In genomic region chr5:150142800-150143724, GRCh38 we compare ENCODE assay signal across 8 cellular contexts. TPM values are rescaled to one million over a fixed set of nuclear protein-coding genes. Genes with fewer than 3 reads are reported as not detected.
DNase-seq lines count a peak whose midpoint lies in the region; ATAC-seq and TF ChIP-seq lines count a peak whose summit lies in the region.

No MANE protein-coding gene starts in this region.

- no peaks in the 10 kb centered on the region for H3K9me3 ChIP-seq in CD4-positive, alpha-beta memory T cell (ENCODE audit: control insufficient read depth in 1 of 2, low read length in 2 of 2)

- H3K36me3 ChIP-seq in CD4-positive, alpha-beta memory T cell (ENCODE audit: insufficient read depth, low read length), result no peaks in the 10 kb centered on the region

- DNase-seq in Daoy (ENCODE audit: low read depth) (peak; percentile 95), SIG-M5 treated with dmso at 0.1 percent for 504 hours (lab: John Stamatoyannopoulos, UW; ENCODE audit: unreplicated experiment) (peak; percentile 86), fibroblast of the aortic adventitia (ENCODE audit: low read depth) (peak; percentile 96), posterior cingulate gyrus (peak in 7 of 10 donors; percentile 34 to 91 (median 57)), NCI-H2107 treated with DMSO at 0.1 percent for 48 hours (lab: John Stamatoyannopoulos, UW; ENCODE audit: unreplicated experiment) (no peak)
- DNase-seq in CD4-positive, alpha-beta memory T cell, result no peak

- CTCF ChIA-PET in CD4-positive, alpha-beta memory T cell (lab: Charles Lee; ENCODE audit: partially characterized antibody), result no interaction called here

- H3K36me3 Mint-ChIP-seq in CD4-positive, alpha-beta memory T cell, result no peaks in the 10 kb centered on the region

- H3K9me3 Mint-ChIP-seq in CD4-positive, alpha-beta memory T cell, result no peaks in the 10 kb centered on the region

- H3K4me1 ChIP-seq in CD4-positive, alpha-beta memory T cell (ENCODE audit: insufficient read depth, low read length), result no peaks in the 10 kb centered on the region

- peak overlapping the region; percentile 41 for H3K4me3 ChIP-seq in fibroblast of the aortic adventitia (ENCODE audit: low read depth, low read length)
- no peak overlapping the region for H3K4me3 ChIP-seq in CD4-positive, alpha-beta memory T cell (ENCODE audit: low read length in 2 of 2)

- no peak for TF ChIP-seq CTCF in fibroblast of the aortic adventitia (IDR thresholded peaks at IDR 0.05; ENCODE audit: insufficient read depth, low read length)

- peaks cover 0 to 2% (median 0%) of the 10 kb centered on the region in 4 donors for H3K4me1 Mint-ChIP-seq in CD4-positive, alpha-beta memory T cell

- H3K27me3 ChIP-seq in CD4-positive, alpha-beta memory T cell (ENCODE audit: insufficient read depth, low read length), result no peaks in the 10 kb centered on the region

- intact Hi-C loops in posterior cingulate gyrus (cut with DNase I), result no loop called here
- intact Hi-C loops in CD4-positive, alpha-beta memory T cell (cut with micrococcal nuclease), result no loop called here

- POLR2A ChIA-PET in CD4-positive, alpha-beta memory T cell (lab: Charles Lee; ENCODE audit: partially characterized antibody), result no interaction called here

- H3K27ac ChIP-seq in CD4-positive, alpha-beta memory T cell (ENCODE audit: low read depth, low read length), result no peak overlapping the region

- H3K27me3 Mint-ChIP-seq in CD4-positive, alpha-beta memory T cell, result peaks cover 0 to 3% of the 10 kb centered on the region in 2 donors

- H3K27ac Mint-ChIP-seq in CD4-positive, alpha-beta memory T cell, result peak overlapping the region in 2 of 7 donors; percentile 17 to 49

- ATAC-seq in GM19328 (IDR thresholded peaks at IDR 0.05; ENCODE audit: unreplicated experiment), result no peak
- no peak for ATAC-seq in HG03354 (IDR thresholded peaks at IDR 0.05; ENCODE audit: poor library complexity, severe bottlenecking, unreplicated experiment)

- H3K4me3 Mint-ChIP-seq in CD4-positive, alpha-beta memory T cell, result no peak overlapping the region

RNA-seq across cellular contexts. Expression of gene PDGFRB, which starts 12.6 kb away (rescaled TPM):
- total RNA-seq in Daoy (2014; rRNA removed; shearing (Covaris generic)), result 8.6 and 9.4 TPM in 2 replicates
- 111 and 180 TPM in 2 replicates for total RNA-seq in fibroblast of the aortic adventitia (ENCODE audit: low replicate concordance)
- total RNA-seq in CD4-positive, alpha-beta memory T cell, result not detected
- not detected for polyA plus RNA-seq in CD4-positive, alpha-beta memory T cell

RNA-seq across cellular contexts. Expression of gene CDX1, which starts 23.5 kb away (rescaled TPM):
- 0.06 and 1.3 TPM in 2 replicates for total RNA-seq in Daoy (2014; rRNA removed; shearing (Covaris generic))
- 0.18 and 0.65 TPM in 2 replicates for total RNA-seq in fibroblast of the aortic adventitia (ENCODE audit: low replicate concordance)
- not detected for total RNA-seq in CD4-positive, alpha-beta memory T cell
- polyA plus RNA-seq in CD4-positive, alpha-beta memory T cell, result not detected

RNA-seq across cellular contexts. Expression of gene SLC6A7, which starts 46.8 kb away (rescaled TPM):
- total RNA-seq in Daoy (2014; rRNA removed; shearing (Covaris generic)), result 0.06 TPM in 1 of 2 replicates, not detected in the other
- not detected in 2 replicates for total RNA-seq in fibroblast of the aortic adventitia (ENCODE audit: low replicate concordance)
- not detected for total RNA-seq in CD4-positive, alpha-beta memory T cell
- polyA plus RNA-seq in CD4-positive, alpha-beta memory T cell, result not detected

RNA-seq across cellular contexts. Expression of gene CSF1R, which starts 56.7 kb away (rescaled TPM):
- total RNA-seq in Daoy (2014; rRNA removed; shearing (Covaris generic)), result 0.11 TPM in 1 of 2 replicates, not detected in the other
- under 0.01 and 0.16 TPM in 2 replicates for total RNA-seq in fibroblast of the aortic adventitia (ENCODE audit: low replicate concordance)
- total RNA-seq in CD4-positive, alpha-beta memory T cell, result 1 to 10 TPM; 2.4 to 2.9 TPM
- polyA plus RNA-seq in CD4-positive, alpha-beta memory T cell, result under 1 TPM; 0.04 to 0.23 TPM

Comparison
In these comparisons a context has a peak if more than half of its experiments do, and no peak if none do; other contexts are left out.
1. DNase-seq: peak in Daoy (single experiment), SIG-M5 treated with dmso at 0.1 percent for 504 hours (single experiment), fibroblast of the aortic adventitia (single experiment) and posterior cingulate gyrus (7 of 10); none in CD4-positive, alpha-beta memory T cell (0 of 5) and NCI-H2107 treated with DMSO at 0.1 percent for 48 hours (single experiment).
2. RNA of gene PDGFRB, which starts 12.6 kb away (total RNA-seq): 111 to 180 TPM in fibroblast of the aortic adventitia; 8.6 to 9.4 TPM in Daoy and not detected in CD4-positive, alpha-beta memory T cell; every median in the first group is over 10 times any median in the second.